20 cellular contexts compared by ENCODE assay signal in the genomic region with DNA sequence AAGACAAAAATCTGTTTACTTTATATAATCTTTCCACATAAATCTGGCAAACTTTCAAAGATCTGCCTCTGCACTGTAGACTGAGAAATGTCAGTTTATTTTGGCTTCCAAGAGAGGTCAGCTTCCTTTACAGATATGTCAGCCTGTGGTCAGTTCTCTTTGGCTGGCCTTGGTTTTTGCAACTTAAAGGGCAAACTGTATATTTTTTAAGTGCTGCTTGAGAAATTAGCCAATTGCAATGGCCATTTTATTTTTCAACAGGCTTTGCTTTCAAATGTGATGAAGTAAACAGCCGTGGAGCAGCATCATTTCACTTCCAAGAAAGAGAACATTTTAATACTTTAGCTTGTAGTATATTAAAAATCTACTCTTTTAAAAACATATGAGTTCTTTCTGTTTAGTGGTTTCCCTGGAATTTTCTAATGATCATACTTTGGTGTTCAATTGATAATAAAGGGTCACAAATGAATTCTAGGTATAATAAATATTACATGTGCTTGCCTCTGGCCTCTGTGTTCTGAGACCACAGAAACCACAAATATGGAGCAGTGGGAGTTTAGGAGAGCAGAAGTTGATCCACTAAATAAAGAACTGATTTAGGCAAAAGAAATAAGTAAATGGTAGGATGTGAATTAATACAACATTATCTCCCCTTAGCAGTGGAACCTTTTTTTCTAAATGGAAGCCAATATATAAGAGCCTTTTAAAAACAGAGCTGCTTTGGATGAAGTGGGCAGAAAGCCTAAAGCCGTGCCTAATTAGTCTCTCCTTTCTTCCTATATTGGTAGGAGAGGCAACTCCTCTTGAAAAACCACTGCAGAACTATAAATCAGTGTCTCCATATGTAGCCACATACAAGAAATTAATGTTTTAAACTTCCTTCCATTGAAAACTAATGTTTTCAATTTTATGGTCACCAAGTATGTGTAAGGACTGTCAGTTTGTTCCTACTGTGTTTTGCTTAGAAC. TPM values are rescaled to one million over a fixed set of nuclear protein-coding genes. Genes with fewer than 3 reads are reported as not detected.
A peak's percentile ranks its signal among the peaks of the same experiment; 100 is the strongest.
DNase-seq lines count a peak whose midpoint lies in the region; ATAC-seq, FAIRE-seq and TF ChIP-seq lines count a peak whose summit lies in the region.
"Had no signal": no experiment of that assay in that cellular context is flagged by ENCODE, and none has a peak within 500 bp of the region (broad histone marks: within the 10 kb centered on the region; RNA-seq: fewer than 3 reads in every experiment).

No MANE protein-coding gene starts in this region.

- no peak overlapping the region for H3K27ac Mint-ChIP-seq in chondrocyte (ENCODE audit: unreplicated experiment)
- H3K27ac Mint-ChIP-seq in activated naive CD4-positive, alpha-beta T cell treated with anti-CD3 and anti-CD28 coated beads, Interleukin-2, amount 10 ng/mL, durations not matched to agents 7 days and 5 days, result no peak overlapping the region
- H3K27ac Mint-ChIP-seq: activated T-cell treated with anti-CD3 and anti-CD28 coated beads, Interleukin-2, amount 50 U/mL, for 72 hours had no signal

- H3K4me1 Mint-ChIP-seq in chondrocyte (ENCODE audit: low read depth), result peaks cover 10% of the 10 kb centered on the region
- H3K4me1 Mint-ChIP-seq in activated naive CD4-positive, alpha-beta T cell treated with anti-CD3 and anti-CD28 coated beads, Interleukin-2, amount 10 ng/mL, durations not matched to agents 7 days and 5 days, result no peaks in the 10 kb centered on the region

- DNase-seq in AG10803 (ENCODE audit: low read depth) (peak; percentile 5), NCI-H128 (lab: John Stamatoyannopoulos, UW; ENCODE audit: unreplicated experiment) (peak; percentile 43), astrocyte of the spinal cord (ENCODE audit: low read depth, low spot score) (peak; percentile 74), iris pigment epithelial cell (ENCODE audit: low read depth) (peak; percentile 73), chondrocyte (ENCODE audit: low spot score) (no peak), urothelium cell line (ENCODE audit: low spot score) (no peak)
- no peak for DNase-seq in activated naive CD4-positive, alpha-beta T cell treated with anti-CD3 and anti-CD28 coated beads, Interleukin-2, amount 10 ng/mL, durations not matched to agents 7 days and 5 days
- DNase-seq: activated CD4-positive, alpha-beta T cell treated with anti-CD3 and anti-CD28 coated beads, Interleukin-2, amount 50 U/mL, for 1 hour; activated T-cell treated with anti-CD3 and anti-CD28 coated beads, Interleukin-2, amount 50 U/mL, for 72 hours; KBM-7; NCI-H2029; NCI-H774; right cardiac atrium; stimulated activated CD4-positive, alpha-beta T cell treated with anti-CD3 and anti-CD28 coated beads, Interleukin-4, amount 100 ng/mL, for 1 hour; trophoblast cell had no signal

- H3K4me3 Mint-ChIP-seq in chondrocyte (ENCODE audit: unreplicated experiment), result no peak overlapping the region
- H3K4me3 Mint-ChIP-seq in activated naive CD4-positive, alpha-beta T cell treated with anti-CD3 and anti-CD28 coated beads, Interleukin-2, amount 10 ng/mL, durations not matched to agents 7 days and 5 days, result no peak overlapping the region
- H3K4me3 Mint-ChIP-seq: activated T-cell treated with anti-CD3 and anti-CD28 coated beads, Interleukin-2, amount 50 U/mL, for 72 hours; neural crest cell had no signal

- in situ Hi-C loops in astrocyte of the spinal cord (cut with HindIII; ENCODE audit: low sequenced_read_pairs), result no loop called here

- H3K4me3 ChIP-seq in AG10803 (ENCODE audit: low read length) (no peak overlapping the region), astrocyte of the spinal cord (ENCODE audit: low read depth, low read length) (no peak overlapping the region)

- CTCF ChIA-PET in activated naive CD4-positive, alpha-beta T cell treated with anti-CD3 and anti-CD28 coated beads, Interleukin-2, amount 10 ng/mL, durations not matched to agents 7 days and 5 days (lab: Charles Lee), result interaction anchor here (0.6 kb wide), 1 partner anchor 71 kb away, joined by 5 read pairs; no protein-coding TSS in a partner anchor

- TF ChIP-seq CTCF in AG10803 (conservative IDR thresholded peaks at IDR 0.05; ENCODE audit: low read length) (no peak), astrocyte of the spinal cord (IDR thresholded peaks at IDR 0.05; ENCODE audit: low read depth, low read length) (no peak), chondrocyte (IDR thresholded peaks at IDR 0.05) (no peak)

- H3K9me3 Mint-ChIP-seq in chondrocyte (ENCODE audit: low read depth), result no peaks in the 10 kb centered on the region
- H3K9me3 Mint-ChIP-seq in activated naive CD4-positive, alpha-beta T cell treated with anti-CD3 and anti-CD28 coated beads, Interleukin-2, amount 10 ng/mL, durations not matched to agents 7 days and 5 days, result no peaks in the 10 kb centered on the region
- H3K9me3 Mint-ChIP-seq: neural crest cell had no signal

- no peaks in the 10 kb centered on the region for H3K36me3 Mint-ChIP-seq in chondrocyte (ENCODE audit: low read depth)
- no peaks in the 10 kb centered on the region for H3K36me3 Mint-ChIP-seq in activated naive CD4-positive, alpha-beta T cell treated with anti-CD3 and anti-CD28 coated beads, Interleukin-2, amount 10 ng/mL, durations not matched to agents 7 days and 5 days

- peaks cover 21% of the 10 kb centered on the region for H3K27me3 Mint-ChIP-seq in chondrocyte (ENCODE audit: low read depth)
- no peaks in the 10 kb centered on the region for H3K27me3 Mint-ChIP-seq in activated naive CD4-positive, alpha-beta T cell treated with anti-CD3 and anti-CD28 coated beads, Interleukin-2, amount 10 ng/mL, durations not matched to agents 7 days and 5 days

- no peak for FAIRE-seq in urothelium cell line (lab: Jason Lieb, UNC)
- FAIRE-seq: GM18507 had no signal

- no peak for ATAC-seq in HG03378 (IDR thresholded peaks at IDR 0.05; ENCODE audit: unreplicated experiment)
- ATAC-seq: activated T-cell treated with anti-CD3 and anti-CD28 coated beads, Interleukin-2, amount 50 U/mL, for 72 hours had no signal

RNA-seq across cellular contexts. Expression of a gene that starts 16.2 kb away (rescaled TPM):
- total RNA-seq in chondrocyte, result 1.5 TPM in 1 of 3 replicates, not detected in the others
- total RNA-seq: activated T-cell treated with anti-CD3 and anti-CD28 coated beads, Interleukin-2, amount 50 U/mL, for 72 hours; lung microvascular endothelial cell; T-helper 2 cell treated with Interferon-gamma antibody and Interleukin-4, amounts not matched to agents 100 ng/mL and 5 ng/mL, for 36 hours had no signal

Comparison
In these comparisons a context has a peak if more than half of its experiments do, and no peak if none do; other contexts are left out.
1. DNase-seq: peak in AG10803 (single experiment), NCI-H128 (single experiment), astrocyte of the spinal cord (single experiment) and iris pigment epithelial cell (single experiment); none in chondrocyte (single experiment), activated naive CD4-positive, alpha-beta T cell treated with anti-CD3 and anti-CD28 coated beads, Interleukin-2, amount 10 ng/mL, durations not matched to agents 7 days and 5 days (single experiment) and urothelium cell line (single experiment).